Comparison of ENCODE assay signal across 9 cellular contexts in the genomic region with DNA sequence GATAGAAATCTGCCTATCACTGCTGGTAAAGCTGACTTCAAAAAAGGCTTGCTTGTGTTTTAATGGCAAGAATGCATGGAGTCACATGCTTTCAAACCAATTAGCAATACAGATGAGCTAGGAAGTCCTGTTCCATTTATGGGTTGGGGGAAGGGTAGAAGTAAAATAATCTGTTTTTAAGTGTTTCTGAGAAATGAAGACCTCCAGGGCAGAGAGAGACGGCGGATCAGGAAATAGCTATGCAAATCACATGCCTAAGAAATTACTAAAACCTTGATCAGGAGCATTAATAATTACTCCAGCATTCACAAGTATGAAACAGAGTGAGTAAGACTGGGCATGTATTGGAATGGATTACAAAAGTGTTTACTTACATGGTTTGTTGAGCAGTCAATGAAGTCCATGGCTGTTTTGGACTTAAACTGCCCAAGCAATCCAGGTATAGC.
DNase-seq lines count a peak whose midpoint lies in the region; ATAC-seq and TF ChIP-seq lines count a peak whose summit lies in the region.
"Had no signal": no experiment of that assay in that cellular context is flagged by ENCODE, and none has a peak within 500 bp of the region (broad histone marks: within the 10 kb centered on the region; RNA-seq: fewer than 3 reads in every experiment).

No MANE protein-coding gene starts in this region.

- ATAC-seq in activated naive CD8-positive, alpha-beta T cell treated with anti-CD3 and anti-CD28 coated beads, Interleukin-2, amount 50 U/mL, for 24 hours, result no peak
- peak; percentile 21 to 57 (median 41) for ATAC-seq in right lobe of liver
- ATAC-seq: sciatic nerve had no signal

- H3K4me3 ChIP-seq in A673 (ENCODE audit: low read depth, low read length, poor library complexity, severe bottlenecking) (no peak overlapping the region), HFF-Myc (replicated peaks; ENCODE audit: low read depth, low read length) (no peak overlapping the region), right lobe of liver (no peak overlapping the region), WERI-Rb-1 (ENCODE audit: low read depth, low read length) (no peak overlapping the region)

- H3K27ac ChIP-seq in A673 (ENCODE audit: low read depth, low read length, poor library complexity, severe bottlenecking) (peak overlapping the region; percentile 89), right lobe of liver (peak overlapping the region in 1 of 3 donors; percentile 10), WERI-Rb-1 (no peak overlapping the region)

- H3K4me1 ChIP-seq in A673 (ENCODE audit: insufficient read depth, low read length, poor library complexity, severe bottlenecking) (peaks cover 98% of the 10 kb centered on the region), right lobe of liver (peaks cover 0 to 42% (median 11%) of the 10 kb centered on the region in 4 donors)

- no peaks in the 10 kb centered on the region for H3K27me3 Mint-ChIP-seq in activated naive CD8-positive, alpha-beta T cell treated with anti-CD3 and anti-CD28 coated beads, Interleukin-2, amount 50 U/mL, for 24 hours

- H3K27ac Mint-ChIP-seq in activated naive CD8-positive, alpha-beta T cell treated with anti-CD3 and anti-CD28 coated beads, Interleukin-2, amount 50 U/mL, for 24 hours, result peak overlapping the region; percentile 90

- H3K9me3 Mint-ChIP-seq in activated naive CD8-positive, alpha-beta T cell treated with anti-CD3 and anti-CD28 coated beads, Interleukin-2, amount 50 U/mL, for 24 hours, result no peaks in the 10 kb centered on the region

- DNase-seq in A673 (ENCODE audit: low spot score) (peak; percentile 94), HFF-Myc (ENCODE audit: extremely low read depth, low read depth) (peak; percentile 67), right lobe of liver (no peak), DMS79 treated with DMSO at 0.1 percent for 48 hours (lab: John Stamatoyannopoulos, UW) (no peak), 8988T (no peak), WERI-Rb-1 (no peak)
- no peak for DNase-seq in activated naive CD8-positive, alpha-beta T cell treated with anti-CD3 and anti-CD28 coated beads, Interleukin-2, amount 50 U/mL, for 24 hours
- no peak for DNase-seq in stimulated activated CD4-positive, alpha-beta T cell treated with anti-CD3 and anti-CD28 coated beads, Interleukin-4, amount 100 ng/mL, for 24 hours

- POLR2A ChIA-PET in A673 (lab: Charles Lee; ENCODE audit: low non-redundant PET), result interaction anchor here (0.6 to 0.7 kb wide), 2 partner anchors 12 to 25 kb away, joined by 4 to 5 read pairs; no protein-coding TSS in a partner anchor

- CTCF ChIA-PET in A673 (lab: Charles Lee), result interaction anchor here (0.6 kb wide), 1 partner anchor 920 kb away, joined by 3 read pairs; no protein-coding TSS in a partner anchor

- no peak for TF ChIP-seq CTCF in A673 (conservative IDR thresholded peaks at IDR 0.05; ENCODE audit: low read depth, low read length)
- no peak for TF ChIP-seq CTCF in HFF-Myc (IDR thresholded peaks at IDR 0.05; ENCODE audit: low read depth, low read length, missing control alignments)
- no peak for TF ChIP-seq CTCF in right lobe of liver (IDR thresholded peaks at IDR 0.05)
- TF ChIP-seq CTCF in WERI-Rb-1 (IDR thresholded peaks at IDR 0.05; ENCODE audit: low read depth, low read length), result no peak

- H3K36me3 ChIP-seq in A673 (ENCODE audit: insufficient read depth, low read length, poor library complexity, severe bottlenecking), result no peaks in the 10 kb centered on the region
- no peaks in the 10 kb centered on the region for H3K36me3 ChIP-seq in right lobe of liver
- no peaks in the 10 kb centered on the region for H3K36me3 ChIP-seq in WERI-Rb-1

- intact Hi-C loops in A673 (cut with micrococcal nuclease; ENCODE audit: unreplicated experiment) (loop anchor here (10.0 kb wide), 1 partner anchor 289 kb away; no protein-coding TSS in a partner anchor), right lobe of liver (cut with DNase I) (no loop called here)

- H3K4me1 Mint-ChIP-seq in activated naive CD8-positive, alpha-beta T cell treated with anti-CD3 and anti-CD28 coated beads, Interleukin-2, amount 50 U/mL, for 24 hours, result peaks cover 96% of the 10 kb centered on the region

- H3K4me3 Mint-ChIP-seq in activated naive CD8-positive, alpha-beta T cell treated with anti-CD3 and anti-CD28 coated beads, Interleukin-2, amount 50 U/mL, for 24 hours, result peak overlapping the region; percentile 9

- TF ChIP-seq POLR2A in right lobe of liver (IDR thresholded peaks at IDR 0.05), result no peak

- H3K9me3 ChIP-seq in A673 (ENCODE audit: low read depth, low read length, poor library complexity, severe bottlenecking), result no peaks in the 10 kb centered on the region
- no peaks in the 10 kb centered on the region for H3K9me3 ChIP-seq in right lobe of liver
- H3K9me3 ChIP-seq in WERI-Rb-1 (ENCODE audit: severe bottlenecking), result no peaks in the 10 kb centered on the region

- peaks cover 24% of the 10 kb centered on the region for H3K36me3 Mint-ChIP-seq in activated naive CD8-positive, alpha-beta T cell treated with anti-CD3 and anti-CD28 coated beads, Interleukin-2, amount 50 U/mL, for 24 hours (ENCODE audit: low read depth)

- 64% methylated on average over 2 of the region's 2 CpGs for WGBS in right lobe of liver (ENCODE audit: insufficient coverage, low coverage, low lambda C conversion rate, missing lambda C conversion rate)

- BruUV-seq in A673 (replicated peaks; lab: Mats Ljungman, UMichigan), result TSS peak; percentile 59

- no peaks in the 10 kb centered on the region for H3K27me3 ChIP-seq in A673 (replicated peaks; ENCODE audit: insufficient read depth, low read depth, low read length, poor library complexity)
- no peaks in the 10 kb centered on the region for H3K27me3 ChIP-seq in right lobe of liver
- no peaks in the 10 kb centered on the region for H3K27me3 ChIP-seq in WERI-Rb-1 (ENCODE audit: insufficient read depth, low read depth, severe bottlenecking)

Comparison
In these comparisons a context has a peak if more than half of its experiments do, and no peak if none do; other contexts are left out.
1. DNase-seq: peak in A673 (single experiment) and HFF-Myc (single experiment); none in activated naive CD8-positive, alpha-beta T cell treated with anti-CD3 and anti-CD28 coated beads, Interleukin-2, amount 50 U/mL, for 24 hours (single experiment), right lobe of liver (0 of 3), DMS79 treated with DMSO at 0.1 percent for 48 hours (single experiment), stimulated activated CD4-positive, alpha-beta T cell treated with anti-CD3 and anti-CD28 coated beads, Interleukin-4, amount 100 ng/mL, for 24 hours (single experiment), 8988T (single experiment) and WERI-Rb-1 (single experiment).